Comparison of ENCODE assay signal across 1 cellular context in the genomic region with DNA sequence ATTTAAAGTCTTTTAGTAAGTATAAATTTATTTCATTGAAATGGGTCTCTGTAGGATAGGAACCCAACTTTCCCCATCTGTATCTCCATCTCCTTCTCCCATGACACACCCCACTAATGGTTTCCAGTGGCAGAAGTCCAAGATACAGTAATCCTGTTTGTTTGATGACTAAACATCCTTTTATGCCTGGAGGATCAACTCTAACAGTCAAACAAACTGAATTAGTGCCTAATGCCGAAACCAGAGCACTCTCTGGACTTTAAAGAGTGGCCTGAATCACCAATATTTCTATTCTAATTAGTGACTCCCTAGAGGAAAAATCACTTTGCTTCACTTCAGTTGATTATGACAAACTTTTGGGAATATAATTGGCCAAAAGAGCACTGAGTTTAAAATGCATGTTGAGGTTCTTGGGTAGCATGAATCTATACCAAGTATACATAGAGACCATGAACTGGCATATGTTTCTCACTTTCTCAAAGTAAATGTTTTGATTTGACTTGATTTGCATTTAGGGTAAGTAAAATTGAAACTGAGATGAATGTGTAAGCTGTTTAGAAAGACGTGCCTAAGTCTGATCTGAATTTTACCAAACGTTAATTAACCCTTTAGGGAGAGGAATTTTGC.
A peak's percentile ranks its signal among the peaks of the same experiment; 100 is the strongest.
TF ChIP-seq lines count a peak whose summit lies in the region.

No MANE protein-coding gene starts in this region.

TF ChIP-seq in SK-N-SH, 30 proteins besides CTCF, POLR2A, EP300 and RAD21 (continued from another document):
- TF ChIP-seq, protein P1, sequence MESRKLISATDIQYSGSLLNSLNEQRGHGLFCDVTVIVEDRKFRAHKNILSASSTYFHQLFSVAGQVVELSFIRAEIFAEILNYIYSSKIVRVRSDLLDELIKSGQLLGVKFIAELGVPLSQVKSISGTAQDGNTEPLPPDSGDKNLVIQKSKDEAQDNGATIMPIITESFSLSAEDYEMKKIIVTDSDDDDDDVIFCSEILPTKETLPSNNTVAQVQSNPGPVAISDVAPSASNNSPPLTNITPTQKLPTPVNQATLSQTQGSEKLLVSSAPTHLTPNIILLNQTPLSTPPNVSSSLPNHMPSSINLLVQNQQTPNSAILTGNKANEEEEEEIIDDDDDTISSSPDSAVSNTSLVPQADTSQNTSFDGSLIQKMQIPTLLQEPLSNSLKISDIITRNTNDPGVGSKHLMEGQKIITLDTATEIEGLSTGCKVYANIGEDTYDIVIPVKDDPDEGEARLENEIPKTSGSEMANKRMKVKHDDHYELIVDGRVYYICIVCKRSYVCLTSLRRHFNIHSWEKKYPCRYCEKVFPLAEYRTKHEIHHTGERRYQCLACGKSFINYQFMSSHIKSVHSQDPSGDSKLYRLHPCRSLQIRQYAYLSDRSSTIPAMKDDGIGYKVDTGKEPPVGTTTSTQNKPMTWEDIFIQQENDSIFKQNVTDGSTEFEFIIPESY (IDR thresholded peaks at IDR 0.05; ENCODE audit: borderline replicate concordance, low read depth), result no peak
- peak; percentile 76; the same call in 1 of the 2 replicates for TF ChIP-seq POLR2AphosphoS5 (IDR thresholded peaks at IDR 0.05; ENCODE audit: low read depth, low read length)
- TF ChIP-seq RXRA (IDR thresholded peaks at IDR 0.05; ENCODE audit: borderline replicate concordance, low read depth), result no peak
- peak; percentile 26; the same call in 1 of the 2 replicates for TF ChIP-seq SMC3 (IDR thresholded peaks at IDR 0.05; ENCODE audit: low read depth, low read length)
- TF ChIP-seq, protein P2, sequence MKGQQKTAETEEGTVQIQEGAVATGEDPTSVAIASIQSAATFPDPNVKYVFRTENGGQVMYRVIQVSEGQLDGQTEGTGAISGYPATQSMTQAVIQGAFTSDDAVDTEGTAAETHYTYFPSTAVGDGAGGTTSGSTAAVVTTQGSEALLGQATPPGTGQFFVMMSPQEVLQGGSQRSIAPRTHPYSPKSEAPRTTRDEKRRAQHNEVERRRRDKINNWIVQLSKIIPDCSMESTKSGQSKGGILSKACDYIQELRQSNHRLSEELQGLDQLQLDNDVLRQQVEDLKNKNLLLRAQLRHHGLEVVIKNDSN (IDR thresholded peaks at IDR 0.05; ENCODE audit: borderline replicate concordance, low read depth), result no peak
- TF ChIP-seq, protein P3, sequence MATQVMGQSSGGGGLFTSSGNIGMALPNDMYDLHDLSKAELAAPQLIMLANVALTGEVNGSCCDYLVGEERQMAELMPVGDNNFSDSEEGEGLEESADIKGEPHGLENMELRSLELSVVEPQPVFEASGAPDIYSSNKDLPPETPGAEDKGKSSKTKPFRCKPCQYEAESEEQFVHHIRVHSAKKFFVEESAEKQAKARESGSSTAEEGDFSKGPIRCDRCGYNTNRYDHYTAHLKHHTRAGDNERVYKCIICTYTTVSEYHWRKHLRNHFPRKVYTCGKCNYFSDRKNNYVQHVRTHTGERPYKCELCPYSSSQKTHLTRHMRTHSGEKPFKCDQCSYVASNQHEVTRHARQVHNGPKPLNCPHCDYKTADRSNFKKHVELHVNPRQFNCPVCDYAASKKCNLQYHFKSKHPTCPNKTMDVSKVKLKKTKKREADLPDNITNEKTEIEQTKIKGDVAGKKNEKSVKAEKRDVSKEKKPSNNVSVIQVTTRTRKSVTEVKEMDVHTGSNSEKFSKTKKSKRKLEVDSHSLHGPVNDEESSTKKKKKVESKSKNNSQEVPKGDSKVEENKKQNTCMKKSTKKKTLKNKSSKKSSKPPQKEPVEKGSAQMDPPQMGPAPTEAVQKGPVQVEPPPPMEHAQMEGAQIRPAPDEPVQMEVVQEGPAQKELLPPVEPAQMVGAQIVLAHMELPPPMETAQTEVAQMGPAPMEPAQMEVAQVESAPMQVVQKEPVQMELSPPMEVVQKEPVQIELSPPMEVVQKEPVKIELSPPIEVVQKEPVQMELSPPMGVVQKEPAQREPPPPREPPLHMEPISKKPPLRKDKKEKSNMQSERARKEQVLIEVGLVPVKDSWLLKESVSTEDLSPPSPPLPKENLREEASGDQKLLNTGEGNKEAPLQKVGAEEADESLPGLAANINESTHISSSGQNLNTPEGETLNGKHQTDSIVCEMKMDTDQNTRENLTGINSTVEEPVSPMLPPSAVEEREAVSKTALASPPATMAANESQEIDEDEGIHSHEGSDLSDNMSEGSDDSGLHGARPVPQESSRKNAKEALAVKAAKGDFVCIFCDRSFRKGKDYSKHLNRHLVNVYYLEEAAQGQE (IDR thresholded peaks at IDR 0.05; ENCODE audit: low read depth, low read length), result no peak
